In the genomic region with DNA sequence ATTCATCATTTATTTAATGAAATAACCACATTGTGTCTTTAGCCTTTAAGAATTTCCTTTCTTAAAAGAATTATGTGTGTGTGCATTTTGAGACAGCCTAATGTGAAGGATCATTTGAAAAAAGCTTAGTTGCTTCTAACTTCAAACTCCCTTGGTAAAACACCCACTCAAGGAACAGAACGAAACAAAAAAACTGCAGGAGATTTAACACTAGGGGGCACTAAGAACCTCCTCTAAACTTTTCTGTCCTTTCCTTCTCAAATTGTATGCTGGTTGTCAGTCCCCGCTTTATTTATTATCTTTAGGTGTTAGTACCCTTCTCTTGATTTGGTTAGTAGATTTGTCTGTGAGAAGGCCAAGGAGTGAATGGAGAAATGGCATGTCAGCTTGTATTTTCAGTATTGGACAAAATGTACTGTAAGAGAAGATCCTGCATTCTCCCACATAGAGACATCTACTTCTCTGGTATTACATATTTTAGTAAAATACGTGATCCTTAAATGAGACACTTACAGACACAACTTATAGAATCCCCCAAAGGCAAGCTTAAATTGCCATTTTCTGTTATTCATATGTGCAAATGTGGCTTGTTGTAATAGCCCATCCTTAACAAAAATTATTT, we compare ENCODE assay signal across 8 cellular contexts.
DNase-seq lines count a peak whose midpoint lies in the region; ATAC-seq and TF ChIP-seq lines count a peak whose summit lies in the region.

No MANE protein-coding gene starts in this region.

- CTCF ChIA-PET in WTC11 (lab: Charles Lee): interaction anchor here (0.6 to 2.9 kb wide), 12 partner anchors 72 to 657 kb away, joined by 3 to 12 read pairs (median 3); partner anchors contain the start of gene HCN1

- POLR2A ChIA-PET in WTC11 (lab: Charles Lee): no interaction called here

- no peak overlapping the region for H3K27ac Mint-ChIP-seq in WTC11

- DNase-seq in NCI-H510A treated with DMSO at 0.1 percent for 48 hours (lab: John Stamatoyannopoulos, UW) (peak; percentile 35), NCI-H510A (lab: John Stamatoyannopoulos, UW) (no peak), NCI-H2081 (lab: John Stamatoyannopoulos, UW) (peak; percentile 55 to 56), WTC11 (ENCODE audit: low spot score) (no peak), kidney glomerular epithelial cell (lab: John Stamatoyannopoulos, UW) (peak; percentile 70), NK-92 (lab: John Stamatoyannopoulos, UW; ENCODE audit: unreplicated experiment) (no peak)
- no peak for DNase-seq in activated CD4-positive, alpha-beta T cell treated with anti-CD3 and anti-CD28 coated beads, Interleukin-2, amount 50 U/mL, for 1 hour

- no peaks in the 10 kb centered on the region for H3K27me3 Mint-ChIP-seq in WTC11 (ENCODE audit: low read depth)

- H3K9me3 Mint-ChIP-seq in WTC11: no peaks in the 10 kb centered on the region

- no peaks in the 10 kb centered on the region for H3K36me3 Mint-ChIP-seq in WTC11

- TF ChIP-seq CTCF in WTC11 (IDR thresholded peaks at IDR 0.05): peak; percentile 61

- no peak overlapping the region for H3K4me3 Mint-ChIP-seq in WTC11

- H3K4me1 Mint-ChIP-seq in WTC11: peaks cover 10% of the 10 kb centered on the region

- ATAC-seq in HG02763 (IDR thresholded peaks at IDR 0.05; ENCODE audit: unreplicated experiment): peak; percentile 60
- ATAC-seq in WTC11: peak; percentile 81

TF ChIP-seq in WTC11, 78 proteins besides CTCF, POLR2A, EP300 and RAD21:
- no peak for TF ChIP-seq JUN (CRISPR knock-in tag; IDR thresholded peaks at IDR 0.05)
- TF ChIP-seq ZNF425 (CRISPR knock-in tag; conservative IDR thresholded peaks at IDR 0.05): no peak
- no peak for TF ChIP-seq HMGXB4 (CRISPR knock-in tag; IDR thresholded peaks at IDR 0.05)
- no peak for TF ChIP-seq NFATC4 (CRISPR knock-in tag; IDR thresholded peaks at IDR 0.05)
- TF ChIP-seq, protein P1, sequence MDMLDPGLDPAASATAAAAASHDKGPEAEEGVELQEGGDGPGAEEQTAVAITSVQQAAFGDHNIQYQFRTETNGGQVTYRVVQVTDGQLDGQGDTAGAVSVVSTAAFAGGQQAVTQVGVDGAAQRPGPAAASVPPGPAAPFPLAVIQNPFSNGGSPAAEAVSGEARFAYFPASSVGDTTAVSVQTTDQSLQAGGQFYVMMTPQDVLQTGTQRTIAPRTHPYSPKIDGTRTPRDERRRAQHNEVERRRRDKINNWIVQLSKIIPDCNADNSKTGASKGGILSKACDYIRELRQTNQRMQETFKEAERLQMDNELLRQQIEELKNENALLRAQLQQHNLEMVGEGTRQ (CRISPR knock-in tag; IDR thresholded peaks at IDR 0.05): no peak
- no peak for TF ChIP-seq ELF4 (CRISPR knock-in tag; IDR thresholded peaks at IDR 0.05; ENCODE audit: low read depth)
- no peak for TF ChIP-seq EMX1 (CRISPR knock-in tag; IDR thresholded peaks at IDR 0.05)
- TF ChIP-seq, protein P2, sequence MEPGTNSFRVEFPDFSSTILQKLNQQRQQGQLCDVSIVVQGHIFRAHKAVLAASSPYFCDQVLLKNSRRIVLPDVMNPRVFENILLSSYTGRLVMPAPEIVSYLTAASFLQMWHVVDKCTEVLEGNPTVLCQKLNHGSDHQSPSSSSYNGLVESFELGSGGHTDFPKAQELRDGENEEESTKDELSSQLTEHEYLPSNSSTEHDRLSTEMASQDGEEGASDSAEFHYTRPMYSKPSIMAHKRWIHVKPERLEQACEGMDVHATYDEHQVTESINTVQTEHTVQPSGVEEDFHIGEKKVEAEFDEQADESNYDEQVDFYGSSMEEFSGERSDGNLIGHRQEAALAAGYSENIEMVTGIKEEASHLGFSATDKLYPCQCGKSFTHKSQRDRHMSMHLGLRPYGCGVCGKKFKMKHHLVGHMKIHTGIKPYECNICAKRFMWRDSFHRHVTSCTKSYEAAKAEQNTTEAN (CRISPR knock-in tag; IDR thresholded peaks at IDR 0.05): no peak
- TF ChIP-seq ZSCAN18 (CRISPR knock-in tag; IDR thresholded peaks at IDR 0.05): no peak
- TF ChIP-seq NR1H2 (CRISPR knock-in tag; IDR thresholded peaks at IDR 0.05): no peak
- no peak for TF ChIP-seq ZNF396 (CRISPR knock-in tag; IDR thresholded peaks at IDR 0.05; ENCODE audit: borderline replicate concordance)
- TF ChIP-seq FOXK1 (CRISPR knock-in tag; IDR thresholded peaks at IDR 0.05): no peak
- TF ChIP-seq ZNF121 (CRISPR knock-in tag; IDR thresholded peaks at IDR 0.05): no peak
- no peak for TF ChIP-seq ZNF317 (CRISPR knock-in tag; IDR thresholded peaks at IDR 0.05; ENCODE audit: borderline replicate concordance, low read depth)
- TF ChIP-seq PRRX2 (CRISPR knock-in tag; IDR thresholded peaks at IDR 0.05): no peak
- TF ChIP-seq CREM (CRISPR knock-in tag; IDR thresholded peaks at IDR 0.05): no peak

Comparison
In these comparisons a context has a peak if more than half of its experiments do, and no peak if none do; other contexts are left out.
1. DNase-seq: peak in NCI-H510A treated with DMSO at 0.1 percent for 48 hours (single experiment), NCI-H2081 (2 of 2) and kidney glomerular epithelial cell (single experiment); none in NCI-H510A (single experiment), WTC11 (single experiment), activated CD4-positive, alpha-beta T cell treated with anti-CD3 and anti-CD28 coated beads, Interleukin-2, amount 50 U/mL, for 1 hour (single experiment) and NK-92 (single experiment).